ENCODE assay signal across 21 cellular contexts in genomic region chr16:85901110-85901509, GRCh38. TPM values are rescaled to one million over a fixed set of nuclear protein-coding genes. Genes with fewer than 3 reads are reported as not detected.
DNase-seq lines count a peak whose midpoint lies in the region; ATAC-seq and TF ChIP-seq lines count a peak whose summit lies in the region.
"Had no signal": no experiment of that assay in that cellular context is flagged by ENCODE, and none has a peak within 500 bp of the region (broad histone marks: within the 10 kb centered on the region; RNA-seq: fewer than 3 reads in every experiment).

No MANE protein-coding gene starts in this region.

- H3K27me3 ChIP-seq in Peyer's patch (no peaks in the 10 kb centered on the region), subcutaneous abdominal adipose tissue (ENCODE audit: control insufficient read depth in 5 of 5, insufficient read depth in 4 of 5, low read length in 5 of 5) (peaks cover 0 to 10% (median 0%) of the 10 kb centered on the region in 5 donors)

- peaks cover 68% of the 10 kb centered on the region for H3K4me1 Mint-ChIP-seq in activated naive CD4-positive, alpha-beta T cell treated with anti-CD3 and anti-CD28 coated beads, Interleukin-2, amount 50 U/mL, for 24 hours
- H3K4me1 Mint-ChIP-seq in effector memory CD8-positive, alpha-beta T cell (ENCODE audit: low read depth in 2 of 2), result peaks cover 39 to 42% of the 10 kb centered on the region in 2 donors
- peaks cover 8% of the 10 kb centered on the region for H3K4me1 Mint-ChIP-seq in osteocyte (ENCODE audit: unreplicated experiment)

- DNase-seq in activated naive CD4-positive, alpha-beta T cell (lab: John Stamatoyannopoulos, UW), result no peak
- DNase-seq in Peyer's patch (peak in 1 of 3 donors; percentile 46), occipital lobe (lab: John Stamatoyannopoulos, UW) (no peak), osteocyte (ENCODE audit: extremely low spot score, unreplicated experiment) (no peak), NCI-H345 treated with DMSO at 0.1 percent for 48 hours (lab: John Stamatoyannopoulos, UW; ENCODE audit: unreplicated experiment) (no peak)
- no peak for DNase-seq in effector memory CD8-positive, alpha-beta T cell
- DNase-seq: activated CD8-positive, alpha-beta memory T cell treated with anti-CD3 and anti-CD28 coated beads for 24 hours; amniotic stem cell; Calu3; foreskin keratinocyte; KG1; NCI-H1436; NCI-H2227 treated with DMSO at 0.1 percent for 48 hours; NK-92 treated with Interleukin-12 subunit alpha and Interleukin-12 subunit beta, amount 100 ng/mL, for 24 hours; stimulated activated CD4-positive, alpha-beta T cell treated with anti-CD3 and anti-CD28 coated beads, Interleukin-15, amount 100 ng/mL, for 24 hours; substantia nigra had no signal

- peak overlapping the region; percentile 97 for H3K4me3 Mint-ChIP-seq in activated naive CD4-positive, alpha-beta T cell treated with anti-CD3 and anti-CD28 coated beads, Interleukin-2, amount 50 U/mL, for 24 hours
- peak overlapping the region; percentile 77 to 86 for H3K4me3 Mint-ChIP-seq in effector memory CD8-positive, alpha-beta T cell
- no peak overlapping the region for H3K4me3 Mint-ChIP-seq in osteocyte (ENCODE audit: unreplicated experiment)

- H3K4me3 ChIP-seq in Peyer's patch (peak overlapping the region; percentile 64 to 72 (median 68)), subcutaneous abdominal adipose tissue (ENCODE audit: low read depth in 1 of 5, low read length in 5 of 5) (peak overlapping the region; percentile 3 to 81 (median 79))
- H3K4me3 ChIP-seq: SJSA1 had no signal

- no peaks in the 10 kb centered on the region for H3K27me3 Mint-ChIP-seq in activated naive CD4-positive, alpha-beta T cell treated with anti-CD3 and anti-CD28 coated beads, Interleukin-2, amount 50 U/mL, for 24 hours
- peaks cover 11 to 19% of the 10 kb centered on the region in 2 donors for H3K27me3 Mint-ChIP-seq in effector memory CD8-positive, alpha-beta T cell
- peaks cover 64% of the 10 kb centered on the region for H3K27me3 Mint-ChIP-seq in osteocyte (ENCODE audit: unreplicated experiment)

- TF ChIP-seq CTCF in Peyer's patch (IDR thresholded peaks at IDR 0.05), result no peak
- TF ChIP-seq CTCF in osteocyte (IDR thresholded peaks at IDR 0.05), result no peak

- no peak for TF ChIP-seq POLR2A in Peyer's patch (IDR thresholded peaks at IDR 0.05)

- peak overlapping the region; percentile 68 for H3K27ac Mint-ChIP-seq in activated naive CD4-positive, alpha-beta T cell treated with anti-CD3 and anti-CD28 coated beads, Interleukin-2, amount 50 U/mL, for 24 hours
- H3K27ac Mint-ChIP-seq in effector memory CD8-positive, alpha-beta T cell, result peak overlapping the region in 1 of 2 donors; percentile 64
- no peak overlapping the region for H3K27ac Mint-ChIP-seq in osteocyte (ENCODE audit: unreplicated experiment)

- H3K9me3 ChIP-seq in Peyer's patch, result no peaks in the 10 kb centered on the region
- peaks cover 0 to 5% (median 0%) of the 10 kb centered on the region in 5 donors for H3K9me3 ChIP-seq in subcutaneous abdominal adipose tissue (ENCODE audit: control insufficient read depth in 5 of 5, low read length in 5 of 5)

- H3K27ac ChIP-seq in Peyer's patch (peak overlapping the region; percentile 70 to 91 (median 88)), subcutaneous abdominal adipose tissue (ENCODE audit: low read depth, low read length) (peak overlapping the region; percentile 79)
- H3K27ac ChIP-seq: foreskin keratinocyte, SJSA1 had no signal

- no peak for ATAC-seq in effector memory CD8-positive, alpha-beta T cell (replicated peaks)
- ATAC-seq: foreskin keratinocyte had no signal

- H3K4me1 ChIP-seq in Peyer's patch (peaks cover 0 to 21% (median 6%) of the 10 kb centered on the region in 4 donors), subcutaneous abdominal adipose tissue (ENCODE audit: control insufficient read depth in 5 of 5, insufficient read depth in 5 of 5, low read length in 5 of 5) (peaks cover 4 to 71% (median 59%) of the 10 kb centered on the region in 5 donors)
- H3K4me1 ChIP-seq: foreskin keratinocyte had no signal

- peak overlapping the region in 3 of 5 donors; percentile 52 to 87 (median 83) for H3K9ac ChIP-seq in subcutaneous abdominal adipose tissue (ENCODE audit: low read length in 5 of 5)

- no peaks in the 10 kb centered on the region for H3K9me3 Mint-ChIP-seq in activated naive CD4-positive, alpha-beta T cell treated with anti-CD3 and anti-CD28 coated beads, Interleukin-2, amount 50 U/mL, for 24 hours
- no peaks in the 10 kb centered on the region for H3K9me3 Mint-ChIP-seq in effector memory CD8-positive, alpha-beta T cell
- H3K9me3 Mint-ChIP-seq in osteocyte (ENCODE audit: unreplicated experiment), result peaks cover 2% of the 10 kb centered on the region
- H3K9me3 Mint-ChIP-seq: central memory CD8-positive, alpha-beta T cell; nephron had no signal

- peaks cover 57% of the 10 kb centered on the region for H3K36me3 Mint-ChIP-seq in activated naive CD4-positive, alpha-beta T cell treated with anti-CD3 and anti-CD28 coated beads, Interleukin-2, amount 50 U/mL, for 24 hours
- H3K36me3 Mint-ChIP-seq in effector memory CD8-positive, alpha-beta T cell (ENCODE audit: insufficient read depth), result peaks cover 22% of the 10 kb centered on the region
- no peaks in the 10 kb centered on the region for H3K36me3 Mint-ChIP-seq in osteocyte (ENCODE audit: unreplicated experiment)

- peaks cover 0 to 32% (median 0%) of the 10 kb centered on the region in 3 donors for H3K36me3 ChIP-seq in Peyer's patch
- peaks cover 0 to 26% (median 7%) of the 10 kb centered on the region in 5 donors for H3K36me3 ChIP-seq in subcutaneous abdominal adipose tissue (ENCODE audit: control insufficient read depth in 5 of 5, insufficient read depth in 5 of 5, low read length in 5 of 5)
- H3K36me3 ChIP-seq: SJSA1 had no signal

RNA-seq across cellular contexts. Expression of gene IRF8, which starts 2.1 kb away (rescaled TPM):
- total RNA-seq in Peyer's patch, result 100 to 1,000 TPM in 2 of 4 donors, 10 to 100 TPM in 2; 39.8 to 191 (median 93.2) TPM
- 9.8 TPM for total RNA-seq in occipital lobe
- not detected in 2 replicates for total RNA-seq in osteocyte
- total RNA-seq: foreskin keratinocyte had no signal

Comparison
In these comparisons a context has a peak if more than half of its experiments do, and no peak if none do; other contexts are left out.
1. RNA of gene IRF8, which starts 2.1 kb away (total RNA-seq): 39.8 to 191 TPM in Peyer's patch and 9.8 TPM in occipital lobe (single experiment); not detected in osteocyte; every median in the first group is over 10 times any median in the second.